15 cellular contexts compared by ENCODE assay signal in the genomic region with DNA sequence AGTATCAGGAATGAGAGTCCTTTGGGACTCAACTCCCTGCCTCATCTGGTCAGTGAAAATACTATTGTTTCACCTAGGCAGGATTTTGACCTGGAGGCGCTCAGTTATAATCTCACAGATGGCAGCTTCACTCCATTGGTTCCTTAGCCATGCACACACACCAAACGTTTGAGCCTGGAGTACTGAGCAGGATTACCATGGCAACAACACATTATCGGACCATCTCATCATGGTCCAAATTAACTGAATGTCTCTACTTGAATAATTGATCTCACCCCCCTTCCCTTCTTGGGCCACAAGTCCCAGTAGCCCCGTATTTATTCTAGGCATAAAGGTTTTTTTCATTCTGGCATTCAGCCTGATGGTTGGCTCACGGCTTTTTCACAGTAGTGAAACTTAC. TPM values are rescaled to one million over a fixed set of nuclear protein-coding genes. Genes with fewer than 3 reads are reported as not detected.
A peak's percentile ranks its signal among the peaks of the same experiment; 100 is the strongest.
DNase-seq lines count a peak whose midpoint lies in the region; FAIRE-seq and TF ChIP-seq lines count a peak whose summit lies in the region.
"Had no signal": no experiment of that assay in that cellular context is flagged by ENCODE, and none has a peak within 500 bp of the region (broad histone marks: within the 10 kb centered on the region; RNA-seq: fewer than 3 reads in every experiment).

No MANE protein-coding gene starts in this region.

- H3K27me3 Mint-ChIP-seq in glutamatergic neuron (ENCODE audit: unreplicated experiment): peaks cover 2% of the 10 kb centered on the region
- H3K27me3 Mint-ChIP-seq: CD4-positive, CD25-positive, alpha-beta regulatory T cell had no signal

- no peak for TF ChIP-seq CTCF in glutamatergic neuron (IDR thresholded peaks at IDR 0.05; ENCODE audit: partially characterized antibody, unreplicated experiment)

- peaks cover 17% of the 10 kb centered on the region for H3K4me1 Mint-ChIP-seq in glutamatergic neuron (ENCODE audit: low read depth, unreplicated experiment)
- H3K4me1 Mint-ChIP-seq: CD4-positive, CD25-positive, alpha-beta regulatory T cell had no signal

- peaks cover 6% of the 10 kb centered on the region for H3K9me3 Mint-ChIP-seq in glutamatergic neuron (ENCODE audit: unreplicated experiment)

- peak overlapping the region; percentile 97 for H3K27ac Mint-ChIP-seq in glutamatergic neuron (ENCODE audit: unreplicated experiment)
- H3K27ac Mint-ChIP-seq: CD4-positive, CD25-positive, alpha-beta regulatory T cell; H9 had no signal

- DNase-seq in NCI-H82 (lab: John Stamatoyannopoulos, UW) (peak; percentile 5), NCI-H82 treated with DMSO at 0.1 percent for 48 hours (lab: John Stamatoyannopoulos, UW; ENCODE audit: unreplicated experiment) (no peak), NCI-H524 treated with DMSO at 0.1 percent for 48 hours (lab: John Stamatoyannopoulos, UW) (peak; percentile 44), glutamatergic neuron (no peak), activated gamma-delta T cell (lab: John Stamatoyannopoulos, UW) (no peak), H54 (ENCODE audit: insufficient read length, low spot score) (no peak), OCI-M2 (lab: John Stamatoyannopoulos, UW; ENCODE audit: unreplicated experiment) (no peak)
- DNase-seq: 8988T; AML-193; CD4-positive, CD25-positive, alpha-beta regulatory T cell; DMS79; GM23248; H9; IMR-90 had no signal

- no peak for FAIRE-seq in H54 (lab: Jason Lieb, UNC)
- FAIRE-seq: GM12878 had no signal

- H3K36me3 Mint-ChIP-seq in glutamatergic neuron (ENCODE audit: unreplicated experiment): no peaks in the 10 kb centered on the region

- TF ChIP-seq POLR2A in H54 (IDR thresholded peaks at IDR 0.05; ENCODE audit: low read depth, low read length): no peak

- peak overlapping the region; percentile 76 for H3K4me3 Mint-ChIP-seq in glutamatergic neuron (ENCODE audit: unreplicated experiment)
- H3K4me3 Mint-ChIP-seq: CD4-positive, CD25-positive, alpha-beta regulatory T cell; H9 had no signal

RNA-seq across cellular contexts. Expression of gene SREK1, which starts 14.9 kb away (rescaled TPM):
- total RNA-seq in glutamatergic neuron (ENCODE audit: unreplicated experiment): 78.4 TPM

Comparison
In these comparisons a context has a peak if more than half of its experiments do, and no peak if none do; other contexts are left out.
1. DNase-seq: peak in NCI-H82 (single experiment) and NCI-H524 treated with DMSO at 0.1 percent for 48 hours (single experiment); none in NCI-H82 treated with DMSO at 0.1 percent for 48 hours (single experiment), glutamatergic neuron (single experiment), activated gamma-delta T cell (single experiment), H54 (single experiment) and OCI-M2 (single experiment).